In genomic region chr9:77471572-77471971, GRCh38 we compare ENCODE assay signal across 24 cellular contexts.
"Had no signal": no experiment of that assay in that cellular context is flagged by ENCODE, and none has a peak within 500 bp of the region (broad histone marks: within the 10 kb centered on the region; RNA-seq: fewer than 3 reads in every experiment).

No MANE protein-coding gene starts in this region.

- H3K36me3 ChIP-seq: neural progenitor cell, ovary, right lobe of liver, sigmoid colon, stomach, thoracic aorta, thyroid gland, upper lobe of right lung, uterus had no signal

- H2AFZ ChIP-seq: neural progenitor cell, parathyroid adenoma had no signal

- H3K4me2 ChIP-seq: neural progenitor cell had no signal

- H3K79me2 ChIP-seq: parathyroid adenoma had no signal

- H3K27ac ChIP-seq: neural progenitor cell, ovary, parathyroid adenoma, psoas muscle, right lobe of liver, sigmoid colon, stomach, thoracic aorta, thyroid gland, upper lobe of right lung, uterus had no signal

- DNase-seq: naive thymus-derived CD4-positive, alpha-beta T cell; natural killer cell; occipital lobe; ovary; posterior cingulate gyrus; psoas muscle; right cardiac atrium; right lobe of liver; sigmoid colon; small intestine; stimulated activated CD4-positive, alpha-beta T cell treated with anti-CD3 and anti-CD28 coated beads, Interleukin-15, amount 100 ng/mL, for 24 hours; stimulated activated CD4-positive, alpha-beta T cell treated with anti-CD3 and anti-CD28 coated beads, Interleukin-2, amount 100 ng/mL, for 24 hours; stimulated activated CD4-positive, alpha-beta T cell treated with anti-CD3 and anti-CD28 coated beads, Interleukin-2, amount 100 ng/mL, for 48 hours; stimulated activated CD4-positive, alpha-beta T cell treated with anti-CD3 and anti-CD28 coated beads, Interleukin-4, amount 100 ng/mL, for 24 hours; stimulated activated naive B cell treated with anti-CD40 and anti-IgM and Interleukin-4, amounts not matched to agents 10 μg/mL and 1 μg/mL and 100 μg/mL, for 72 hours; stimulated activated naive CD4-positive, alpha-beta T cell treated with Interleukin-2 at 50 U/mL for 16 hours; stomach; thyroid gland; upper lobe of right lung; uterus had no signal

- H3K4me1 ChIP-seq: parathyroid adenoma, psoas muscle, right lobe of liver, sigmoid colon, stomach, thyroid gland, upper lobe of right lung, uterus had no signal

- H3K9me3 ChIP-seq: psoas muscle, right lobe of liver, sigmoid colon, thoracic aorta, thyroid gland, upper lobe of right lung had no signal

- ATAC-seq: naive thymus-derived CD4-positive, alpha-beta T cell; natural killer cell; psoas muscle; right cardiac atrium; right lobe of liver; stimulated activated effector memory CD8-positive, alpha-beta T cell treated with anti-CD3 and anti-CD28 coated beads, Interleukin-12 subunit alpha, Interleukin-12 subunit beta, amount 100 ng/mL, for 72 hours; stimulated activated naive B cell treated with anti-CD40 and anti-IgM and Interleukin-4, amounts not matched to agents 10 μg/mL and 1 μg/mL and 100 μg/mL, for 72 hours; upper lobe of right lung had no signal

- H3K9ac ChIP-seq: neural progenitor cell, parathyroid adenoma had no signal

- H3K27me3 ChIP-seq: neural progenitor cell, ovary, right lobe of liver, sigmoid colon, stomach, thyroid gland, upper lobe of right lung, uterus had no signal

- H3K4me3 ChIP-seq: neural progenitor cell, ovary, psoas muscle, right lobe of liver, sigmoid colon, stomach, thoracic aorta, thyroid gland, upper lobe of right lung, uterus had no signal
